ENCODE assay signal across 8 cellular contexts in the genomic region with DNA sequence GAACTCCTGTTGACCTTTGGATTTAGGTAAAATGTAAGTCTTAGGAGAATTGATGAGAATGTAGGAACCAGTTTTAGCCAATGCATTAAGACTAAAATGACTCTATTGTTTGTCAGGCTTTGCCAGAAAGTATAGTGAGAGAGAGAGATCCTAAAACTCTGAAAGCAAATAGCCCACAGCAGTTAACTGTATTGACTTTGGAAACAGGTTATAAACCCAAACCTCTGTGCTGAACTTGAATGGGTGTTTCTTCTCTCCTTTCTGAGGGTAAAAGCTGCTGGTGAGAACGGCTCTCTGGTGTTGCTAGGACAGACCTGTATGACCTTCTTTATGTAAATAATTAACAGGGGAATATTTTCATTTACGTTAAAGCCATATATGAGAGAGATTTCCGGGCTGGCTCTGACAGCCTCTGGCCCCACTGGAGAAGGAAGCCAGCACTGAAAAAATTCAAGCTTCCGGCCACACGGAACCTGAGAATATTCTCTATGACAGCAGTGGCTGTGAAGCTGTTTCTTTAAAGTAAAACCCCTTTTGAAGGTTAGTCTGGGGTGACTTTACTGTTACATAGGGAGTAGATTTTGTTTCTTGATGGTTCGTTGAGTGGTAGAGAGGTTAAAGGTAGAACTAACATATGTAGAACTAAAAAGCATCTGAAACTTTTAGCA.
A peak's percentile ranks its signal among the peaks of the same experiment; 100 is the strongest.
DNase-seq lines count a peak whose midpoint lies in the region; ATAC-seq and TF ChIP-seq lines count a peak whose summit lies in the region.

No MANE protein-coding gene starts in this region.

- H3K27me3 Mint-ChIP-seq in GM23338 (ENCODE audit: insufficient read depth, low read depth, poor library complexity) = peaks cover 2% of the 10 kb centered on the region

- H3K27ac ChIP-seq in GM23338 (ENCODE audit: low read depth) (no peak overlapping the region), MM.1S (ENCODE audit: low read length) (peak overlapping the region; percentile 66), rectal smooth muscle tissue (ENCODE audit: low read depth, low read length) (no peak overlapping the region)

- no peak overlapping the region for H3K4me3 Mint-ChIP-seq in GM23338

- H3K27me3 ChIP-seq in GM23338 (ENCODE audit: insufficient read depth) (no peaks in the 10 kb centered on the region), MM.1S (replicated peaks; ENCODE audit: insufficient read depth, low read length) (no peaks in the 10 kb centered on the region), rectal smooth muscle tissue (ENCODE audit: control insufficient read depth, insufficient read depth, low read length) (no peaks in the 10 kb centered on the region)

- peaks cover 100% of the 10 kb centered on the region for H3K79me2 ChIP-seq in GM23338 (replicated peaks; ENCODE audit: insufficient read depth)
- peaks cover 100% of the 10 kb centered on the region for H3K79me2 ChIP-seq in MM.1S (ENCODE audit: low read length)

- H3K4me2 ChIP-seq in GM23338 (0 out of 2 replicates have a peak overlapping the region, but pooled peaks have one; percentile 33), MM.1S (ENCODE audit: low read depth, low read length) (peak overlapping the region; percentile 57)

- H3K4me3 ChIP-seq in GM23338 = no peak overlapping the region
- peak overlapping the region; percentile 9 for H3K4me3 ChIP-seq in MM.1S (ENCODE audit: low read length)
- H3K4me3 ChIP-seq in rectal smooth muscle tissue (ENCODE audit: low read length) = peak overlapping the region; percentile 37

- H2AFZ ChIP-seq in GM23338 (no peak overlapping the region), MM.1S (ENCODE audit: low read length) (no peak overlapping the region)

- DNase-seq in GM23338 (ENCODE audit: low spot score) (no peak), MM.1S (peak; percentile 26), T47D (ENCODE audit: low read depth in 1 of 2, low spot score in 1 of 2) (peak; percentile 28 to 82), NCI-H524 (lab: John Stamatoyannopoulos, UW) (no peak), NCI-H226 (no peak), NK-92 (lab: John Stamatoyannopoulos, UW; ENCODE audit: unreplicated experiment) (no peak)

- H3K36me3 Mint-ChIP-seq in GM23338 (ENCODE audit: low read depth) = peaks cover 2% of the 10 kb centered on the region; the same call in 1 of the 3 replicates

- H4K20me1 ChIP-seq in GM23338 (replicated peaks; ENCODE audit: insufficient read depth) (peaks cover 92% of the 10 kb centered on the region), MM.1S (ENCODE audit: insufficient read depth, low read length) (peaks cover 25% of the 10 kb centered on the region)

- H3K9ac ChIP-seq in MM.1S (ENCODE audit: low read length) (peak overlapping the region; percentile 26; the same call in 1 of the 2 replicates), rectal smooth muscle tissue (ENCODE audit: low read length) (no peak overlapping the region)

- no peaks in the 10 kb centered on the region for H3K9me3 ChIP-seq in MM.1S (replicated peaks; ENCODE audit: insufficient read depth, low read length)

- TF ChIP-seq CTCF in GM23338 (conservative IDR thresholded peaks at IDR 0.05; ENCODE audit: low read depth in 2 of 2) (no peak), MM.1S (IDR thresholded peaks at IDR 0.05; ENCODE audit: low read length) (no peak)

- in situ Hi-C loops in T47D (cut with HindIII; ENCODE audit: low pct_unique_long_range_greater_than_20kb, low sequenced_read_pairs) = no loop called here

- H3K9me2 ChIP-seq in GM23338 (ENCODE audit: insufficient read depth) (no peaks in the 10 kb centered on the region), MM.1S (replicated peaks; ENCODE audit: insufficient read depth, low read length) (no peaks in the 10 kb centered on the region)

- no peaks in the 10 kb centered on the region for H3K36me3 ChIP-seq in GM23338 (ENCODE audit: insufficient read depth)
- H3K36me3 ChIP-seq in MM.1S (replicated peaks; ENCODE audit: insufficient read depth, low read length) = no peaks in the 10 kb centered on the region
- no peaks in the 10 kb centered on the region for H3K36me3 ChIP-seq in rectal smooth muscle tissue (ENCODE audit: control insufficient read depth, insufficient read depth, low read length)

- H3K4me1 Mint-ChIP-seq in GM23338 = peaks cover 79% of the 10 kb centered on the region

- ATAC-seq in GM18517 (IDR thresholded peaks at IDR 0.05; ENCODE audit: unreplicated experiment) = peak; percentile 92
- ATAC-seq in GM23338 = no peak

- H3K4me1 ChIP-seq in GM23338 (ENCODE audit: insufficient read depth) = peaks cover 85% of the 10 kb centered on the region
- peaks cover 62% of the 10 kb centered on the region for H3K4me1 ChIP-seq in MM.1S (ENCODE audit: low read length)
- peaks cover 15% of the 10 kb centered on the region for H3K4me1 ChIP-seq in rectal smooth muscle tissue (ENCODE audit: control insufficient read depth, insufficient read depth, low read length)

- no peaks in the 10 kb centered on the region for H3F3A ChIP-seq in GM23338 (replicated peaks; ENCODE audit: low read depth)
- peaks cover 29% of the 10 kb centered on the region for H3F3A ChIP-seq in MM.1S (ENCODE audit: insufficient read depth, low read length)

- no peak overlapping the region for H3K27ac Mint-ChIP-seq in GM23338

- H3K9me3 Mint-ChIP-seq in GM23338 = no peaks in the 10 kb centered on the region

TF ChIP-seq in GM23338, 12 proteins besides CTCF, POLR2A, EP300 and RAD21:
- TF ChIP-seq CREB1 (CRISPR knock-in tag; IDR thresholded peaks at IDR 0.05; ENCODE audit: low read depth) (no peak), ZNF114 (CRISPR knock-in tag; IDR thresholded peaks at IDR 0.05) (no peak), POLR2AphosphoS5 (IDR thresholded peaks at IDR 0.05; ENCODE audit: low read depth) (no peak), JUNB (IDR thresholded peaks at IDR 0.05; ENCODE audit: unreplicated experiment) (no peak), STAT1 (IDR thresholded peaks at IDR 0.05; ENCODE audit: unreplicated experiment) (no peak), ZNF331 (CRISPR knock-in tag; IDR thresholded peaks at IDR 0.05; ENCODE audit: low read depth) (no peak)
- TF ChIP-seq, protein P1, sequence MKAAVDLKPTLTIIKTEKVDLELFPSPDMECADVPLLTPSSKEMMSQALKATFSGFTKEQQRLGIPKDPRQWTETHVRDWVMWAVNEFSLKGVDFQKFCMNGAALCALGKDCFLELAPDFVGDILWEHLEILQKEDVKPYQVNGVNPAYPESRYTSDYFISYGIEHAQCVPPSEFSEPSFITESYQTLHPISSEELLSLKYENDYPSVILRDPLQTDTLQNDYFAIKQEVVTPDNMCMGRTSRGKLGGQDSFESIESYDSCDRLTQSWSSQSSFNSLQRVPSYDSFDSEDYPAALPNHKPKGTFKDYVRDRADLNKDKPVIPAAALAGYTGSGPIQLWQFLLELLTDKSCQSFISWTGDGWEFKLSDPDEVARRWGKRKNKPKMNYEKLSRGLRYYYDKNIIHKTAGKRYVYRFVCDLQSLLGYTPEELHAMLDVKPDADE (IDR thresholded peaks at IDR 0.05) = no peak
- TF ChIP-seq, protein P2, sequence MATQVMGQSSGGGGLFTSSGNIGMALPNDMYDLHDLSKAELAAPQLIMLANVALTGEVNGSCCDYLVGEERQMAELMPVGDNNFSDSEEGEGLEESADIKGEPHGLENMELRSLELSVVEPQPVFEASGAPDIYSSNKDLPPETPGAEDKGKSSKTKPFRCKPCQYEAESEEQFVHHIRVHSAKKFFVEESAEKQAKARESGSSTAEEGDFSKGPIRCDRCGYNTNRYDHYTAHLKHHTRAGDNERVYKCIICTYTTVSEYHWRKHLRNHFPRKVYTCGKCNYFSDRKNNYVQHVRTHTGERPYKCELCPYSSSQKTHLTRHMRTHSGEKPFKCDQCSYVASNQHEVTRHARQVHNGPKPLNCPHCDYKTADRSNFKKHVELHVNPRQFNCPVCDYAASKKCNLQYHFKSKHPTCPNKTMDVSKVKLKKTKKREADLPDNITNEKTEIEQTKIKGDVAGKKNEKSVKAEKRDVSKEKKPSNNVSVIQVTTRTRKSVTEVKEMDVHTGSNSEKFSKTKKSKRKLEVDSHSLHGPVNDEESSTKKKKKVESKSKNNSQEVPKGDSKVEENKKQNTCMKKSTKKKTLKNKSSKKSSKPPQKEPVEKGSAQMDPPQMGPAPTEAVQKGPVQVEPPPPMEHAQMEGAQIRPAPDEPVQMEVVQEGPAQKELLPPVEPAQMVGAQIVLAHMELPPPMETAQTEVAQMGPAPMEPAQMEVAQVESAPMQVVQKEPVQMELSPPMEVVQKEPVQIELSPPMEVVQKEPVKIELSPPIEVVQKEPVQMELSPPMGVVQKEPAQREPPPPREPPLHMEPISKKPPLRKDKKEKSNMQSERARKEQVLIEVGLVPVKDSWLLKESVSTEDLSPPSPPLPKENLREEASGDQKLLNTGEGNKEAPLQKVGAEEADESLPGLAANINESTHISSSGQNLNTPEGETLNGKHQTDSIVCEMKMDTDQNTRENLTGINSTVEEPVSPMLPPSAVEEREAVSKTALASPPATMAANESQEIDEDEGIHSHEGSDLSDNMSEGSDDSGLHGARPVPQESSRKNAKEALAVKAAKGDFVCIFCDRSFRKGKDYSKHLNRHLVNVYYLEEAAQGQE (IDR thresholded peaks at IDR 0.05; ENCODE audit: unreplicated experiment) = no peak
TF ChIP-seq in GM23338: peak in this region for 0.

Comparison
In these comparisons a context has a peak if more than half of its experiments do, and no peak if none do; other contexts are left out.
1. DNase-seq: peak in MM.1S (single experiment) and T47D (2 of 2); none in GM23338 (single experiment), NCI-H524 (0 of 2), NCI-H226 (single experiment) and NK-92 (single experiment).